Comparison of ENCODE assay signal across 8 cellular contexts in the genomic region with DNA sequence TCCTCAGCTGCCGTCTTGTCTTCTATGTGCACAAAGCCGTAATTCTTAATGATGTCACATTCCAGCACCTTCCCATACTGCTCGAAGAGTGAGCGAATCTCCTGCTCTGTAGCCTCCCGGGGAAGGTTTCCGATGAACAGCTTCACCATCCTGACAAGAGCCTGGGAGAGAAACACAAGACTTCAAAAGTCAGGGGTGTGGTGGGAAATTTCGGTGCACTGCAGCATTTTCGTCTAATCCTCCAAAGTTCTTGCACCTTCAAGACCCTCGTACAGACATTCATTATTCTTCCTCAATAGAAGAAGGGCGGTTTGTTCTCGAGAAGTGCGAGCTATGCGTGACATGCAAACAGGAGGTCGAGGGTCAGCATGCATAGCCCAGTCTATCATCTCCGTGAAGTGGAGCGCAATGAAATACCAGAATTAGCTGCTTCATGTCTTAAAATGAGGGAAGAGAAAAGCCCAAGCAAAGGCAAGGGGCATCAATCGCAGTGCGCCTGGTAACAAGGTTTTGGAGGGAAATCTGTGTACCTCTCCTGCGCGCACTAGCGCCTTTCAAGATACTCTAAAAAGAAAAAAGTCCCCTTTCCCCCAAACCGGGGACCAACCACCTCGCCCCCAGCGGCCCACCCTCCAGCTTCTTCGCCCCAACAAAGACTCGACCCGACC. TPM values are rescaled to one million over a fixed set of nuclear protein-coding genes. Genes with fewer than 3 reads are reported as not detected.
DNase-seq lines count a peak whose midpoint lies in the region; ATAC-seq and TF ChIP-seq lines count a peak whose summit lies in the region.

No MANE protein-coding gene starts in this region.

- peak overlapping the region; percentile 91 for H3K27ac Mint-ChIP-seq in dendritic cell treated with granulocyte-macrophage colony-stimulating factor and Interleukin-4, amounts not matched to agents 40 ng/mL and 50 ng/mL, for 4 days
- peak overlapping the region; percentile 95 to 100 (median 99) for H3K27ac Mint-ChIP-seq in naive thymus-derived CD8-positive, alpha-beta T cell

- CTCF ChIA-PET in BJ (lab: Yijun Ruan, JAX) (interaction anchor here (0.5 to 5.0 kb wide), 16 partner anchors 11 to 246 kb away, joined by 3 to 67 read pairs (median 8); partner anchors contain the start of genes CCDC87, CCS, CTSF and DPP3), IMR-90 (lab: Yijun Ruan, JAX) (interaction anchor here (1.4 to 1.9 kb wide), 3 partner anchors 18 to 238 kb away, joined by 3 to 7 read pairs (median 5); partner anchors contain the start of genes MRPL11 and ZDHHC24)

- in situ Hi-C loops in IMR-90 (cut with MboI; ENCODE audit: low sequenced_read_pairs), result no loop called here
- in situ Hi-C loops in ACHN (cut with HindIII; ENCODE audit: low pct_ligation_motif_present, low pct_unique_long_range_greater_than_20kb, low sequenced_read_pairs), result loop anchor here (25.0 kb wide), 1 partner anchor 265 kb away; the partner anchor contains the start of gene NPAS4

- peak overlapping the region; percentile 93 for H2AK9ac ChIP-seq in IMR-90 (replicated peaks; ENCODE audit: low read depth, low read length, poor library complexity)

- no peaks in the 10 kb centered on the region for H3K27me3 Mint-ChIP-seq in dendritic cell treated with granulocyte-macrophage colony-stimulating factor and Interleukin-4, amounts not matched to agents 40 ng/mL and 50 ng/mL, for 4 days
- no peaks in the 10 kb centered on the region for H3K27me3 Mint-ChIP-seq in naive thymus-derived CD8-positive, alpha-beta T cell

- H4K8ac ChIP-seq in IMR-90 (ENCODE audit: low read depth in 2 of 2, low read length in 2 of 2), result peak overlapping the region; percentile 70 to 90

- H3K4ac ChIP-seq in IMR-90 (ENCODE audit: low read depth, low read length), result peak overlapping the region; percentile 77

- H3K18ac ChIP-seq in IMR-90 (ENCODE audit: low read depth, low read length), result peak overlapping the region; percentile 7

- TF ChIP-seq CTCF in BJ (IDR thresholded peaks at IDR 0.05; ENCODE audit: insufficient read depth, low read depth, low read length) (no peak), IMR-90 (conservative IDR thresholded peaks at IDR 0.05; ENCODE audit: low read depth, low read length) (no peak)

- intact Hi-C loops in IMR-90 (cut with micrococcal nuclease), result loop anchor here (1.0 kb wide), 2 partner anchors 131 to 211 kb away; partner anchors contain the start of genes ACTN3, PELI3 and ZDHHC24
- intact Hi-C loops in dendritic cell treated with granulocyte-macrophage colony-stimulating factor and Interleukin-4, amounts not matched to agents 40 ng/mL and 50 ng/mL, for 4 days (cut with micrococcal nuclease), result loop anchor here (5.0 kb wide), 1 partner anchor 40 kb away; the partner anchor contains the start of gene RBM4

- H4K5ac ChIP-seq in IMR-90 (ENCODE audit: low read depth, low read length), result peak overlapping the region; percentile 46

- TF ChIP-seq RAD21 in IMR-90 (IDR thresholded peaks at IDR 0.05; ENCODE audit: low read length), result no peak

- peak overlapping the region; percentile 77 for H3K56ac ChIP-seq in IMR-90 (ENCODE audit: extremely low read depth, insufficient read depth, low read length)

- H2BK5ac ChIP-seq in IMR-90 (ENCODE audit: low read depth, low read length, poor library complexity, severe bottlenecking), result peak overlapping the region; percentile 86

- peak overlapping the region; percentile 96 for H2AFZ ChIP-seq in IMR-90 (replicated peaks; ENCODE audit: low read length, poor library complexity)

- WGBS in IMR-90 (ENCODE audit: extremely low coverage in 2 of 2, insufficient read length in 1 of 2), 2 experiments, result 0% methylated on average over 9 of the region's 27 CpGs; no CpG with 5 or more reads in 1 of the 2 experiments

- H3K27ac ChIP-seq in IMR-90 (ENCODE audit: insufficient read depth, low read length), result peak overlapping the region; percentile 97

- no peaks in the 10 kb centered on the region; the same call in 1 of the 2 replicates for H4K20me1 ChIP-seq in IMR-90 (ENCODE audit: insufficient read depth, low read length)

- peaks cover 5% of the 10 kb centered on the region for H3K4me1 ChIP-seq in IMR-90 (ENCODE audit: control insufficient read depth, insufficient read depth, low read length)

- H2AK5ac ChIP-seq in IMR-90 (ENCODE audit: low read depth, low read length), result peak overlapping the region; percentile 96

- H3K27me3 ChIP-seq in BJ (ENCODE audit: control insufficient read depth, insufficient read depth, low read length), result no peaks in the 10 kb centered on the region
- H3K27me3 ChIP-seq in IMR-90 (ENCODE audit: control insufficient read depth, insufficient read depth, low read length), result no peaks in the 10 kb centered on the region

- peak overlapping the region; percentile 94 for H3K14ac ChIP-seq in IMR-90 (replicated peaks; ENCODE audit: low read depth, low read length)

- peak overlapping the region; percentile 90 for H3K4me2 ChIP-seq in IMR-90 (ENCODE audit: low read depth, low read length)

- H2BK20ac ChIP-seq in IMR-90 (ENCODE audit: low read depth, low read length), result no peak overlapping the region

- H3K9me3 ChIP-seq in IMR-90 (ENCODE audit: control insufficient read depth, insufficient read depth, low read length), result no peaks in the 10 kb centered on the region

- peak overlapping the region; percentile 70 for H3K4me3 ChIP-seq in BJ (ENCODE audit: low read depth, low read length)
- H3K4me3 ChIP-seq in IMR-90 (ENCODE audit: insufficient read depth, low read depth, low read length), result peak overlapping the region; percentile 73

- DNase-seq in BJ (ENCODE audit: low read depth) (no peak), IMR-90 (peak; percentile 13), ACHN (no peak), AML-193 (lab: John Stamatoyannopoulos, UW) (no peak)
- DNase-seq in naive thymus-derived CD8-positive, alpha-beta T cell, result no peak
- no peak for DNase-seq in stimulated activated naive CD4-positive, alpha-beta T cell treated with Interleukin-2 at 50 U/mL for 16 hours (lab: John Stamatoyannopoulos, UW)
- DNase-seq in activated CD4-positive, alpha-beta T cell treated with anti-CD3 and anti-CD28 coated beads for 4 hours, result no peak

- peak overlapping the region; percentile 75 for H4K91ac ChIP-seq in IMR-90 (ENCODE audit: insufficient read depth, low read depth, low read length)

- no peak overlapping the region for H2BK15ac ChIP-seq in IMR-90 (ENCODE audit: low read depth, low read length)

- peak overlapping the region; percentile 90 for H3K9ac ChIP-seq in IMR-90 (ENCODE audit: low read depth, low read length)

- no peak overlapping the region for H2BK120ac ChIP-seq in IMR-90 (ENCODE audit: low read depth, low read length)

- no peaks in the 10 kb centered on the region for H3K36me3 ChIP-seq in BJ (ENCODE audit: control insufficient read depth, insufficient read depth, low read length)
- H3K36me3 ChIP-seq in IMR-90 (ENCODE audit: control insufficient read depth, insufficient read depth, low read length), result peaks cover 8% of the 10 kb centered on the region

- POLR2A ChIA-PET in BJ (lab: Charles Lee) (interaction anchor here (0.5 kb wide), 1 partner anchor 211 kb away, joined by 7 read pairs; the partner anchor contains the start of gene PELI3), IMR-90 (lab: Charles Lee; ENCODE audit: unreplicated experiment) (interaction anchor here (0.5 kb wide), 1 partner anchor 61 kb away, joined by 3 read pairs; the partner anchor contains the start of gene RBM14)
- POLR2A ChIA-PET in naive thymus-derived CD8-positive, alpha-beta T cell (lab: Charles Lee), result interaction anchor here (0.5 to 4.2 kb wide), 22 partner anchors 9 to 360 kb away, joined by 3 to 93 read pairs (median 12); partner anchors contain the start of genes ACTN3, CCDC87, CCS and CD248

- no peak; the same call in 1 of the 2 replicates for ATAC-seq in IMR-90 (ENCODE audit: low read depth)
- ATAC-seq in naive thymus-derived CD8-positive, alpha-beta T cell, result no peak

- no peak for TF ChIP-seq POLR2A in IMR-90 (IDR thresholded peaks at IDR 0.05; ENCODE audit: low read depth, low read length)

- no TSS peak for BruUV-seq in IMR-90 (replicated peaks; lab: Mats Ljungman, UMichigan)

- no peaks in the 10 kb centered on the region; the same call in 1 of the 2 replicates for H3K9me1 ChIP-seq in IMR-90 (ENCODE audit: insufficient read depth, low read length)

- peaks cover 17 to 36% of the 10 kb centered on the region in 2 experiments; a peak in 3 of 4 replicates for H3K79me1 ChIP-seq in IMR-90 (ENCODE audit: low read depth in 1 of 2, low read length in 2 of 2)

- H3K36me3 Mint-ChIP-seq in dendritic cell treated with granulocyte-macrophage colony-stimulating factor and Interleukin-4, amounts not matched to agents 40 ng/mL and 50 ng/mL, for 4 days (ENCODE audit: low read depth), result peaks cover 26% of the 10 kb centered on the region
- peaks cover 0 to 7% (median 0%) of the 10 kb centered on the region in 3 donors for H3K36me3 Mint-ChIP-seq in naive thymus-derived CD8-positive, alpha-beta T cell

- peaks cover 34% of the 10 kb centered on the region for H3K4me1 Mint-ChIP-seq in dendritic cell treated with granulocyte-macrophage colony-stimulating factor and Interleukin-4, amounts not matched to agents 40 ng/mL and 50 ng/mL, for 4 days (ENCODE audit: low read depth)
- peaks cover 21 to 50% (median 44%) of the 10 kb centered on the region in 4 donors for H3K4me1 Mint-ChIP-seq in naive thymus-derived CD8-positive, alpha-beta T cell

- dilution Hi-C loops in IMR-90 (cut with HindIII; ENCODE audit: low sequenced_read_pairs, unreplicated experiment), result no loop called here

- no peaks in the 10 kb centered on the region for H3K9me3 Mint-ChIP-seq in dendritic cell treated with granulocyte-macrophage colony-stimulating factor and Interleukin-4, amounts not matched to agents 40 ng/mL and 50 ng/mL, for 4 days
- H3K9me3 Mint-ChIP-seq in naive thymus-derived CD8-positive, alpha-beta T cell, result no peaks in the 10 kb centered on the region

- H3K4me3 Mint-ChIP-seq in dendritic cell treated with granulocyte-macrophage colony-stimulating factor and Interleukin-4, amounts not matched to agents 40 ng/mL and 50 ng/mL, for 4 days, result peak overlapping the region; percentile 86
- peak overlapping the region; percentile 85 to 98 (median 96) for H3K4me3 Mint-ChIP-seq in naive thymus-derived CD8-positive, alpha-beta T cell

- peak overlapping the region; percentile 86 for H3K23ac ChIP-seq in IMR-90 (ENCODE audit: low read depth, low read length)

RNA-seq across cellular contexts. Expression of gene RBM4B, which starts 0.6 kb away (rescaled TPM):
- polyA plus RNA-seq in BJ (2011; rRNA removed) (26.7 and 29.6 TPM in 2 replicates), IMR-90 (2012; rRNA removed) (21.1 and 26.7 TPM in 2 replicates)
- 10.9 and 18.5 TPM in 2 replicates for polyA minus RNA-seq in BJ (2011; rRNA and poly(A)+ RNA removed)
- total RNA-seq in IMR-90 (2012; rRNA removed), result 23.1 and 25.6 TPM in 2 replicates
- 11.4 and 17.8 TPM in 2 replicates for polyA plus RNA-seq in IMR-90 (2012; cell fraction: cytosol; rRNA removed)
- 21.4 and 62.4 TPM in 2 replicates for polyA plus RNA-seq in IMR-90 (2012; cell fraction: nucleus; rRNA removed; ENCODE audit: low replicate concordance)
- total RNA-seq in naive thymus-derived CD8-positive, alpha-beta T cell, result 10 to 100 TPM; 25.1 to 26.0 TPM
- 10 to 100 TPM in 2 of 3 donors, 1 to 10 TPM in 1; 7.7 to 12.3 (median 10.8) TPM for polyA plus RNA-seq in naive thymus-derived CD8-positive, alpha-beta T cell

RNA-seq across cellular contexts. Expression of gene RBM4, which starts 38.6 kb away (rescaled TPM):
- polyA plus RNA-seq in BJ (2011; rRNA removed) (183 and 213 TPM in 2 replicates), IMR-90 (2012; rRNA removed) (165 and 176 TPM in 2 replicates)
- 64.6 and 100 TPM in 2 replicates for polyA minus RNA-seq in BJ (2011; rRNA and poly(A)+ RNA removed)
- total RNA-seq in IMR-90 (2012; rRNA removed), result 175 and 198 TPM in 2 replicates
- 116 and 153 TPM in 2 replicates for polyA plus RNA-seq in IMR-90 (2012; cell fraction: cytosol; rRNA removed)
- polyA plus RNA-seq in IMR-90 (2012; cell fraction: nucleus; rRNA removed; ENCODE audit: low replicate concordance), result 101 and 183 TPM in 2 replicates
- total RNA-seq in naive thymus-derived CD8-positive, alpha-beta T cell, result 100 to 1,000 TPM; 213 to 232 TPM
- polyA plus RNA-seq in naive thymus-derived CD8-positive, alpha-beta T cell, result 100 to 1,000 TPM; 250 to 283 (median 262) TPM

RNA-seq across cellular contexts. Expression of gene SPTBN2, which starts 52.0 kb away (rescaled TPM):
- polyA plus RNA-seq in BJ (2011; rRNA removed) (0.07 and 0.25 TPM in 2 replicates), IMR-90 (2012; rRNA removed) (0.41 and 0.57 TPM in 2 replicates)
- polyA minus RNA-seq in BJ (2011; rRNA and poly(A)+ RNA removed), result 0.10 and 0.28 TPM in 2 replicates
- total RNA-seq in IMR-90 (2012; rRNA removed), result 0.18 and 0.56 TPM in 2 replicates
- 0.49 and 0.61 TPM in 2 replicates for polyA plus RNA-seq in IMR-90 (2012; cell fraction: cytosol; rRNA removed)
- 1.4 and 2.6 TPM in 2 replicates for polyA plus RNA-seq in IMR-90 (2012; cell fraction: nucleus; rRNA removed; ENCODE audit: low replicate concordance)
- total RNA-seq in naive thymus-derived CD8-positive, alpha-beta T cell, result under 1 TPM; 0.47 to 0.62 TPM
- under 1 TPM in 1 of 3 donors, not detected in 2; 0.04 TPM for polyA plus RNA-seq in naive thymus-derived CD8-positive, alpha-beta T cell
